In the genomic region with DNA sequence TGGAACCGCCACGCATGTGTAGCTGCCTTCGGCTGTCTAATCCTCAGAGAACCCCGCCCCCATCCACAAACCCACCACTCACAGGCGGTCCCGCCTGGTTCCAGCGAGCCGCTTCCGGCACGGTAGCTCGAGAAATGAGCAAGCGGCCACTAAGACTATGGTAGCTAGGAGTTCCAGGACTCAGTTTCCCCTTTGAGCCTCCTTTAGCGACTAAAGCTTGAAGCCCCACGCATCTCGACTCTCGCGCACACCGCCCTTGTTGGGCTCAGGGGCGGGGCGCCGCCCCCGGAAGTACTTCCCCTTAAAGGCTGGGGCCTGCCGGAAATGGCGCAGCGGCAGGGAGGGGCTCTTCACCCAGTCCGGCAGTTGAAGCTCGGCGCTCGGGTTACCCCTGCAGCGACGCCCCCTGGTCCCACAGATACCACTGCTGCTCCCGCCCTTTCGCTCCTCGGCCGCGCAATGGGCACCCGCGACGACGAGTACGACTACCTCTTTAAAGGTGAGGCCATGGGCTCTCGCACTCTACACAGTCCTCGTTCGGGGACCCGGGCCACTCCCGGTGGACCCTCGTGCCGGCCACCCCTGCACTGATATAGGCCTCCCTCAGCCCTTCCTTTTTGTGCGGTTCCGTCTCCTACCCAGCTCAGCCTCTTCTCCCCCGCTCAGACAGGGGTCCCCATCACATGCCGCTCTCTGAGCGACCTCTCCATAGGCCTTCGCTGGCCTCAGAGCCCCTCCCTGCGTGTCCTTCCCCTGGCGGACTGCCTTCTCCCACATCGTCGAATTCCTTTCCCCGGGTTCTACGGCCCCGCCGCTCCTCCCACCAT, we compare ENCODE assay signal across 1 cellular context.
A peak's percentile ranks its signal among the peaks of the same experiment; 100 is the strongest.
TF ChIP-seq lines count a peak whose summit lies in the region.

A gene (plus strand): TSS at position 365 of the 827 bp plus-strand sequence. CDS start 95 bp downstream, at position 460.

TF ChIP-seq in HepG2, 621 proteins besides CTCF, POLR2A, EP300 and RAD21 (continued from another document and continues in another):
- TF ChIP-seq, protein P1, sequence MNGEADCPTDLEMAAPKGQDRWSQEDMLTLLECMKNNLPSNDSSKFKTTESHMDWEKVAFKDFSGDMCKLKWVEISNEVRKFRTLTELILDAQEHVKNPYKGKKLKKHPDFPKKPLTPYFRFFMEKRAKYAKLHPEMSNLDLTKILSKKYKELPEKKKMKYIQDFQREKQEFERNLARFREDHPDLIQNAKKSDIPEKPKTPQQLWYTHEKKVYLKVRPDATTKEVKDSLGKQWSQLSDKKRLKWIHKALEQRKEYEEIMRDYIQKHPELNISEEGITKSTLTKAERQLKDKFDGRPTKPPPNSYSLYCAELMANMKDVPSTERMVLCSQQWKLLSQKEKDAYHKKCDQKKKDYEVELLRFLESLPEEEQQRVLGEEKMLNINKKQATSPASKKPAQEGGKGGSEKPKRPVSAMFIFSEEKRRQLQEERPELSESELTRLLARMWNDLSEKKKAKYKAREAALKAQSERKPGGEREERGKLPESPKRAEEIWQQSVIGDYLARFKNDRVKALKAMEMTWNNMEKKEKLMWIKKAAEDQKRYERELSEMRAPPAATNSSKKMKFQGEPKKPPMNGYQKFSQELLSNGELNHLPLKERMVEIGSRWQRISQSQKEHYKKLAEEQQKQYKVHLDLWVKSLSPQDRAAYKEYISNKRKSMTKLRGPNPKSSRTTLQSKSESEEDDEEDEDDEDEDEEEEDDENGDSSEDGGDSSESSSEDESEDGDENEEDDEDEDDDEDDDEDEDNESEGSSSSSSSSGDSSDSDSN (CRISPR knock-in tag; IDR thresholded peaks at IDR 0.05): peak; percentile 73
- 0 out of 2 replicates have a peak, but pooled peaks have one; percentile 30 for TF ChIP-seq TARDBP (CRISPR knock-in tag; IDR thresholded peaks at IDR 0.05)
- peak; percentile 86 for TF ChIP-seq CBFB (CRISPR knock-in tag; IDR thresholded peaks at IDR 0.05)
- TF ChIP-seq RBFOX2 (IDR thresholded peaks at IDR 0.05; ENCODE audit: low read depth, low read length): peak; percentile 98
- no peak for TF ChIP-seq ZIK1 (CRISPR knock-in tag; IDR thresholded peaks at IDR 0.05; ENCODE audit: borderline replicate concordance, low read depth)
- 0 out of 2 replicates have a peak, but pooled peaks have one; percentile 53 for TF ChIP-seq ZKSCAN8 (CRISPR knock-in tag; IDR thresholded peaks at IDR 0.05; ENCODE audit: borderline replicate concordance)
- no peak for TF ChIP-seq NAIF1 (CRISPR knock-in tag; IDR thresholded peaks at IDR 0.05; ENCODE audit: borderline replicate concordance)
- TF ChIP-seq MAZ (IDR thresholded peaks at IDR 0.05; ENCODE audit: borderline replicate concordance, low read depth, low read length): peak; percentile 94
- TF ChIP-seq MAZ (CRISPR knock-in tag; IDR thresholded peaks at IDR 0.05; ENCODE audit: low read depth): peak; percentile 93
- TF ChIP-seq ZNF253 (CRISPR knock-in tag; IDR thresholded peaks at IDR 0.05; ENCODE audit: borderline replicate concordance): 0 out of 2 replicates have a peak, but pooled peaks have one; percentile 17
- TF ChIP-seq, protein P2, sequence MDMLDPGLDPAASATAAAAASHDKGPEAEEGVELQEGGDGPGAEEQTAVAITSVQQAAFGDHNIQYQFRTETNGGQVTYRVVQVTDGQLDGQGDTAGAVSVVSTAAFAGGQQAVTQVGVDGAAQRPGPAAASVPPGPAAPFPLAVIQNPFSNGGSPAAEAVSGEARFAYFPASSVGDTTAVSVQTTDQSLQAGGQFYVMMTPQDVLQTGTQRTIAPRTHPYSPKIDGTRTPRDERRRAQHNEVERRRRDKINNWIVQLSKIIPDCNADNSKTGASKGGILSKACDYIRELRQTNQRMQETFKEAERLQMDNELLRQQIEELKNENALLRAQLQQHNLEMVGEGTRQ (IDR thresholded peaks at IDR 0.05; ENCODE audit: low read depth, low read length): no peak
- TF ChIP-seq, protein P2 (CRISPR knock-in tag; IDR thresholded peaks at IDR 0.05; ENCODE audit: borderline replicate concordance): no peak; the same call in 1 of the 2 replicates
- TF ChIP-seq NFE2L2 (IDR thresholded peaks at IDR 0.05; ENCODE audit: low read length): no peak
- no peak for TF ChIP-seq TBL1XR1 (IDR thresholded peaks at IDR 0.05; ENCODE audit: borderline replicate concordance, low read length, partially characterized antibody)
- TF ChIP-seq, protein P3, sequence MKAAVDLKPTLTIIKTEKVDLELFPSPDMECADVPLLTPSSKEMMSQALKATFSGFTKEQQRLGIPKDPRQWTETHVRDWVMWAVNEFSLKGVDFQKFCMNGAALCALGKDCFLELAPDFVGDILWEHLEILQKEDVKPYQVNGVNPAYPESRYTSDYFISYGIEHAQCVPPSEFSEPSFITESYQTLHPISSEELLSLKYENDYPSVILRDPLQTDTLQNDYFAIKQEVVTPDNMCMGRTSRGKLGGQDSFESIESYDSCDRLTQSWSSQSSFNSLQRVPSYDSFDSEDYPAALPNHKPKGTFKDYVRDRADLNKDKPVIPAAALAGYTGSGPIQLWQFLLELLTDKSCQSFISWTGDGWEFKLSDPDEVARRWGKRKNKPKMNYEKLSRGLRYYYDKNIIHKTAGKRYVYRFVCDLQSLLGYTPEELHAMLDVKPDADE (CRISPR knock-in tag; IDR thresholded peaks at IDR 0.05): 0 out of 2 replicates have a peak, but pooled peaks have one; percentile 32
- TF ChIP-seq, protein P4, sequence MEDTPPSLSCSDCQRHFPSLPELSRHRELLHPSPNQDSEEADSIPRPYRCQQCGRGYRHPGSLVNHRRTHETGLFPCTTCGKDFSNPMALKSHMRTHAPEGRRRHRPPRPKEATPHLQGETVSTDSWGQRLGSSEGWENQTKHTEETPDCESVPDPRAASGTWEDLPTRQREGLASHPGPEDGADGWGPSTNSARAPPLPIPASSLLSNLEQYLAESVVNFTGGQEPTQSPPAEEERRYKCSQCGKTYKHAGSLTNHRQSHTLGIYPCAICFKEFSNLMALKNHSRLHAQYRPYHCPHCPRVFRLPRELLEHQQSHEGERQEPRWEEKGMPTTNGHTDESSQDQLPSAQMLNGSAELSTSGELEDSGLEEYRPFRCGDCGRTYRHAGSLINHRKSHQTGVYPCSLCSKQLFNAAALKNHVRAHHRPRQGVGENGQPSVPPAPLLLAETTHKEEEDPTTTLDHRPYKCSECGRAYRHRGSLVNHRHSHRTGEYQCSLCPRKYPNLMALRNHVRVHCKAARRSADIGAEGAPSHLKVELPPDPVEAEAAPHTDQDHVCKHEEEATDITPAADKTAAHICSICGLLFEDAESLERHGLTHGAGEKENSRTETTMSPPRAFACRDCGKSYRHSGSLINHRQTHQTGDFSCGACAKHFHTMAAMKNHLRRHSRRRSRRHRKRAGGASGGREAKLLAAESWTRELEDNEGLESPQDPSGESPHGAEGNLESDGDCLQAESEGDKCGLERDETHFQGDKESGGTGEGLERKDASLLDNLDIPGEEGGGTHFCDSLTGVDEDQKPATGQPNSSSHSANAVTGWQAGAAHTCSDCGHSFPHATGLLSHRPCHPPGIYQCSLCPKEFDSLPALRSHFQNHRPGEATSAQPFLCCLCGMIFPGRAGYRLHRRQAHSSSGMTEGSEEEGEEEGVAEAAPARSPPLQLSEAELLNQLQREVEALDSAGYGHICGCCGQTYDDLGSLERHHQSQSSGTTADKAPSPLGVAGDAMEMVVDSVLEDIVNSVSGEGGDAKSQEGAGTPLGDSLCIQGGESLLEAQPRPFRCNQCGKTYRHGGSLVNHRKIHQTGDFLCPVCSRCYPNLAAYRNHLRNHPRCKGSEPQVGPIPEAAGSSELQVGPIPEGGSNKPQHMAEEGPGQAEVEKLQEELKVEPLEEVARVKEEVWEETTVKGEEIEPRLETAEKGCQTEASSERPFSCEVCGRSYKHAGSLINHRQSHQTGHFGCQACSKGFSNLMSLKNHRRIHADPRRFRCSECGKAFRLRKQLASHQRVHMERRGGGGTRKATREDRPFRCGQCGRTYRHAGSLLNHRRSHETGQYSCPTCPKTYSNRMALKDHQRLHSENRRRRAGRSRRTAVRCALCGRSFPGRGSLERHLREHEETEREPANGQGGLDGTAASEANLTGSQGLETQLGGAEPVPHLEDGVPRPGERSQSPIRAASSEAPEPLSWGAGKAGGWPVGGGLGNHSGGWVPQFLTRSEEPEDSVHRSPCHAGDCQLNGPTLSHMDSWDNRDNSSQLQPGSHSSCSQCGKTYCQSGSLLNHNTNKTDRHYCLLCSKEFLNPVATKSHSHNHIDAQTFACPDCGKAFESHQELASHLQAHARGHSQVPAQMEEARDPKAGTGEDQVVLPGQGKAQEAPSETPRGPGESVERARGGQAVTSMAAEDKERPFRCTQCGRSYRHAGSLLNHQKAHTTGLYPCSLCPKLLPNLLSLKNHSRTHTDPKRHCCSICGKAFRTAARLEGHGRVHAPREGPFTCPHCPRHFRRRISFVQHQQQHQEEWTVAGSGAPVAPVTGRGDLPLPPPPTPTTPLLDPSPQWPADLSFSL (CRISPR knock-in tag; IDR thresholded peaks at IDR 0.05): 0 out of 2 replicates have a peak, but pooled peaks have one; percentile 0
- TF ChIP-seq SATB2 (CRISPR knock-in tag; IDR thresholded peaks at IDR 0.05): no peak
- TF ChIP-seq, protein P5, sequence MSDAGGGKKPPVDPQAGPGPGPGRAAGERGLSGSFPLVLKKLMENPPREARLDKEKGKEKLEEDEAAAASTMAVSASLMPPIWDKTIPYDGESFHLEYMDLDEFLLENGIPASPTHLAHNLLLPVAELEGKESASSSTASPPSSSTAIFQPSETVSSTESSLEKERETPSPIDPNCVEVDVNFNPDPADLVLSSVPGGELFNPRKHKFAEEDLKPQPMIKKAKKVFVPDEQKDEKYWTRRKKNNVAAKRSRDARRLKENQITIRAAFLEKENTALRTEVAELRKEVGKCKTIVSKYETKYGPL (CRISPR knock-in tag; IDR thresholded peaks at IDR 0.05): no peak
- TF ChIP-seq, protein P6, sequence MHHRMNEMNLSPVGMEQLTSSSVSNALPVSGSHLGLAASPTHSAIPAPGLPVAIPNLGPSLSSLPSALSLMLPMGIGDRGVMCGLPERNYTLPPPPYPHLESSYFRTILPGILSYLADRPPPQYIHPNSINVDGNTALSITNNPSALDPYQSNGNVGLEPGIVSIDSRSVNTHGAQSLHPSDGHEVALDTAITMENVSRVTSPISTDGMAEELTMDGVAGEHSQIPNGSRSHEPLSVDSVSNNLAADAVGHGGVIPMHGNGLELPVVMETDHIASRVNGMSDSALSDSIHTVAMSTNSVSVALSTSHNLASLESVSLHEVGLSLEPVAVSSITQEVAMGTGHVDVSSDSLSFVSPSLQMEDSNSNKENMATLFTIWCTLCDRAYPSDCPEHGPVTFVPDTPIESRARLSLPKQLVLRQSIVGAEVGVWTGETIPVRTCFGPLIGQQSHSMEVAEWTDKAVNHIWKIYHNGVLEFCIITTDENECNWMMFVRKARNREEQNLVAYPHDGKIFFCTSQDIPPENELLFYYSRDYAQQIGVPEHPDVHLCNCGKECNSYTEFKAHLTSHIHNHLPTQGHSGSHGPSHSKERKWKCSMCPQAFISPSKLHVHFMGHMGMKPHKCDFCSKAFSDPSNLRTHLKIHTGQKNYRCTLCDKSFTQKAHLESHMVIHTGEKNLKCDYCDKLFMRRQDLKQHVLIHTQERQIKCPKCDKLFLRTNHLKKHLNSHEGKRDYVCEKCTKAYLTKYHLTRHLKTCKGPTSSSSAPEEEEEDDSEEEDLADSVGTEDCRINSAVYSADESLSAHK (CRISPR knock-in tag; IDR thresholded peaks at IDR 0.05; ENCODE audit: borderline replicate concordance): 0 out of 2 replicates have a peak, but pooled peaks have one; percentile 55
- TF ChIP-seq, protein P7, sequence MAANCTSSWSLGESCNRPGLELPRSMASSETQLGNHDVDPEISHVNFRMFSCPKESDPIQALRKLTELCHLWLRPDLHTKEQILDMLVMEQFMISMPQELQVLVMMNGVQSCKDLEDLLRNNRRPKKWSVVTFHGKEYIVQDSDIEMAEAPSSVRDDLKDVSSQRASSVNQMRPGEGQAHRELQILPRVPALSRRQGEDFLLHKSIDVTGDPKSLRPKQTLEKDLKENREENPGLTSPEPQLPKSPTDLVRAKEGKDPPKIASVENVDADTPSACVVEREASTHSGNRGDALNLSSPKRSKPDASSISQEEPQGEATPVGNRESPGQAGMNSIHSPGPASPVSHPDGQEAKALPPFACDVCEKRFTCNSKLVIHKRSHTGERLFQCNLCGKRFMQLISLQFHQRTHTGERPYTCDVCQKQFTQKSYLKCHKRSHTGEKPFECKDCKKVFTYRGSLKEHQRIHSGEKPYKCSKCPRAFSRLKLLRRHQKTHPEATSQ (CRISPR knock-in tag; IDR thresholded peaks at IDR 0.05; ENCODE audit: borderline replicate concordance): no peak
- no peak; the same call in 1 of the 2 replicates for TF ChIP-seq ZNF569 (CRISPR knock-in tag; IDR thresholded peaks at IDR 0.05; ENCODE audit: borderline replicate concordance)
- no peak for TF ChIP-seq SRY (CRISPR knock-in tag; IDR thresholded peaks at IDR 0.05)
- TF ChIP-seq SMAD9 (CRISPR knock-in tag; IDR thresholded peaks at IDR 0.05): peak; percentile 11; the same call in 1 of the 2 replicates
- peak; percentile 70 for TF ChIP-seq HNRNPK (IDR thresholded peaks at IDR 0.05; ENCODE audit: low read depth, low read length, poor library complexity, severe bottlenecking)
- no peak for TF ChIP-seq SNRNP70 (IDR thresholded peaks at IDR 0.05; ENCODE audit: low read depth, low read length)
- peak; percentile 85; the same call in 1 of the 2 replicates for TF ChIP-seq ZNF619 (CRISPR knock-in tag; IDR thresholded peaks at IDR 0.05)
- 0 out of 2 replicates have a peak, but pooled peaks have one; percentile 40 for TF ChIP-seq PPARG (CRISPR knock-in tag; conservative IDR thresholded peaks at IDR 0.05)
- TF ChIP-seq ZNF816 (CRISPR knock-in tag; IDR thresholded peaks at IDR 0.05; ENCODE audit: borderline replicate concordance): 0 out of 2 replicates have a peak, but pooled peaks have one; percentile 32
- TF ChIP-seq, protein P8, sequence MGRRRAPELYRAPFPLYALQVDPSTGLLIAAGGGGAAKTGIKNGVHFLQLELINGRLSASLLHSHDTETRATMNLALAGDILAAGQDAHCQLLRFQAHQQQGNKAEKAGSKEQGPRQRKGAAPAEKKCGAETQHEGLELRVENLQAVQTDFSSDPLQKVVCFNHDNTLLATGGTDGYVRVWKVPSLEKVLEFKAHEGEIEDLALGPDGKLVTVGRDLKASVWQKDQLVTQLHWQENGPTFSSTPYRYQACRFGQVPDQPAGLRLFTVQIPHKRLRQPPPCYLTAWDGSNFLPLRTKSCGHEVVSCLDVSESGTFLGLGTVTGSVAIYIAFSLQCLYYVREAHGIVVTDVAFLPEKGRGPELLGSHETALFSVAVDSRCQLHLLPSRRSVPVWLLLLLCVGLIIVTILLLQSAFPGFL (CRISPR knock-in tag; IDR thresholded peaks at IDR 0.05): no peak
- TF ChIP-seq SYNCRIP (IDR thresholded peaks at IDR 0.05; ENCODE audit: insufficient read depth, low read depth, low read length): no peak
- TF ChIP-seq FOXO1 (CRISPR knock-in tag; IDR thresholded peaks at IDR 0.05): peak; percentile 19; the same call in 1 of the 2 replicates
- no peak for TF ChIP-seq ZNF367 (CRISPR knock-in tag; IDR thresholded peaks at IDR 0.05; ENCODE audit: borderline replicate concordance)
- TF ChIP-seq HNRNPLL (IDR thresholded peaks at IDR 0.05; ENCODE audit: low read depth, low read length, poor library complexity, severe bottlenecking): peak; percentile 79
- peak; percentile 7 for TF ChIP-seq NCOA2 (CRISPR knock-in tag; IDR thresholded peaks at IDR 0.05)
- TF ChIP-seq ZNF3 (CRISPR knock-in tag; IDR thresholded peaks at IDR 0.05): no peak
- no peak for TF ChIP-seq TOPORS (CRISPR knock-in tag; IDR thresholded peaks at IDR 0.05)
- 0 out of 2 replicates have a peak, but pooled peaks have one; percentile 24 for TF ChIP-seq ZSCAN21 (CRISPR knock-in tag; IDR thresholded peaks at IDR 0.05; ENCODE audit: borderline replicate concordance)
- peak; percentile 61; the same call in 1 of the 2 replicates for TF ChIP-seq TMF1 (CRISPR knock-in tag; IDR thresholded peaks at IDR 0.05; ENCODE audit: low read depth)
